Comparison of ENCODE assay signal across 8 cellular contexts in the genomic region with DNA sequence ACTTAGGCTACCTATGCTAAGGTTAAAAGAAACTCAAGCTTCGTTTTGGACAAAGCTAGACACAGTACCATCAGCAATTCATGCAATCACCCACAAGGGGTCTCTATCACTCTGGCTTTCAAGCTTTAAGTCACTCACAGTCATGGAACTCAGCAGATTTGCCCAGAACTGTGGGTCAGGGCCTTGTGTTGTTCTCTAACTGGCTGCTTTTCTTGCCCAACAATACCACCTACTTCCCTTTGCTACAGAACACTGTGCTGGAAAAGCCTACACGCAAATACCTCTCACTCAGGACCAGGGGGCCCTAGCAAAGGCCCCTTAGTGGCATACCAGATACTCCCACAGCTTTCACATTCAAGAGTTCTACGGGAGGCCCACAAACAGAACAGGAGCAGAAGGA. TPM values are rescaled to one million over a fixed set of nuclear protein-coding genes. Genes with fewer than 3 reads are reported as not detected.
DNase-seq lines count a peak whose midpoint lies in the region; ATAC-seq and TF ChIP-seq lines count a peak whose summit lies in the region.

No MANE protein-coding gene starts in this region.

- no peaks in the 10 kb centered on the region for H3K4me1 ChIP-seq in endodermal cell (ENCODE audit: control insufficient read depth, insufficient read depth, low read length)
- no peaks in the 10 kb centered on the region for H3K4me1 ChIP-seq in mesodermal cell (ENCODE audit: control insufficient read depth, insufficient read depth, low read length, poor library complexity, severe bottlenecking)
- H3K4me1 ChIP-seq in suprapubic skin, result peaks cover 25% of the 10 kb centered on the region

- peak; percentile 92 for ATAC-seq in GM18861 (IDR thresholded peaks at IDR 0.05; ENCODE audit: unreplicated experiment)
- ATAC-seq in HG03159 (IDR thresholded peaks at IDR 0.05; ENCODE audit: unreplicated experiment), result peak; percentile 85

- H3K9ac ChIP-seq in endodermal cell (ENCODE audit: extremely low read depth, low read length, poor library complexity, severe bottlenecking), result no peak overlapping the region

- no peaks in the 10 kb centered on the region for H3K27me3 Mint-ChIP-seq in activated CD4-positive, alpha-beta T cell treated with anti-CD3 and anti-CD28 coated beads, Interleukin-2, amount 10 ng/mL, durations not matched to agents 24 days and 14 days
- no peaks in the 10 kb centered on the region for H3K27me3 Mint-ChIP-seq in endodermal cell (ENCODE audit: insufficient read depth)

- intact Hi-C loops in activated CD4-positive, alpha-beta T cell treated with anti-CD3 and anti-CD28 coated beads, Interleukin-2, amount 10 ng/mL, durations not matched to agents 24 days and 14 days (cut with micrococcal nuclease), result loop anchor here (1.0 to 10.0 kb wide), 6 partner anchors 9 to 675 kb away; partner anchors contain the start of genes NEMP1 and TSPAN31

- H3K4me1 Mint-ChIP-seq in activated CD4-positive, alpha-beta T cell treated with anti-CD3 and anti-CD28 coated beads, Interleukin-2, amount 10 ng/mL, durations not matched to agents 24 days and 14 days, result peaks cover 45% of the 10 kb centered on the region
- H3K4me1 Mint-ChIP-seq in endodermal cell, result peaks cover 3% of the 10 kb centered on the region

- H3K27me3 ChIP-seq in endodermal cell (ENCODE audit: control insufficient read depth, insufficient read depth, low read length, poor library complexity, severe bottlenecking) (no peaks in the 10 kb centered on the region), suprapubic skin (no peaks in the 10 kb centered on the region)

- H3K36me3 Mint-ChIP-seq in activated CD4-positive, alpha-beta T cell treated with anti-CD3 and anti-CD28 coated beads, Interleukin-2, amount 10 ng/mL, durations not matched to agents 24 days and 14 days (ENCODE audit: low read depth), result peaks cover 62% of the 10 kb centered on the region
- H3K36me3 Mint-ChIP-seq in endodermal cell (ENCODE audit: low read depth), result peaks cover 49% of the 10 kb centered on the region

- H3K27ac ChIP-seq in endodermal cell (ENCODE audit: low read depth, low read length), result no peak overlapping the region
- peak overlapping the region; percentile 5 for H3K27ac ChIP-seq in mesodermal cell (ENCODE audit: low read depth, low read length, severe bottlenecking)
- peak overlapping the region; percentile 53 for H3K27ac ChIP-seq in suprapubic skin

- TF ChIP-seq POLR2A in suprapubic skin (IDR thresholded peaks at IDR 0.05), result no peak

- 0 to 52% methylated on average over 1 to 3 of the region's 3 CpGs for WGBS in endodermal cell (ENCODE audit: insufficient coverage in 1 of 2, insufficient read length in 1 of 2), 2 experiments
- 20 to 61% methylated on average over 2 of the region's 3 CpGs for WGBS in mesodermal cell (ENCODE audit: insufficient coverage in 2 of 2), 2 experiments
- 35% methylated on average over 2 of the region's 3 CpGs for WGBS in suprapubic skin

- DNase-seq in Ammon's horn (ENCODE audit: low spot score) (peak; percentile 91), NCI-H345 treated with DMSO at 0.1 percent for 48 hours (lab: John Stamatoyannopoulos, UW; ENCODE audit: unreplicated experiment) (peak; percentile 25), endodermal cell (peak; percentile 86), suprapubic skin (ENCODE audit: low spot score in 2 of 2) (no peak)
- peak; percentile 90 for DNase-seq in activated CD4-positive, alpha-beta T cell treated with anti-CD3 and anti-CD28 coated beads, Interleukin-2, amount 10 ng/mL, durations not matched to agents 24 days and 14 days

- H3K9me3 ChIP-seq in endodermal cell (ENCODE audit: control insufficient read depth, low read length), result no peaks in the 10 kb centered on the region
- H3K9me3 ChIP-seq in mesodermal cell (ENCODE audit: control insufficient read depth, low read length), result no peaks in the 10 kb centered on the region
- H3K9me3 ChIP-seq in suprapubic skin, result no peaks in the 10 kb centered on the region

- peaks cover 6% of the 10 kb centered on the region for H3K9me3 Mint-ChIP-seq in activated CD4-positive, alpha-beta T cell treated with anti-CD3 and anti-CD28 coated beads, Interleukin-2, amount 10 ng/mL, durations not matched to agents 24 days and 14 days
- no peaks in the 10 kb centered on the region for H3K9me3 Mint-ChIP-seq in endodermal cell

- H3K4me3 Mint-ChIP-seq in activated CD4-positive, alpha-beta T cell treated with anti-CD3 and anti-CD28 coated beads, Interleukin-2, amount 10 ng/mL, durations not matched to agents 24 days and 14 days, result peak overlapping the region; percentile 61
- no peak overlapping the region for H3K4me3 Mint-ChIP-seq in endodermal cell

- no peak for TF ChIP-seq EP300 in suprapubic skin (IDR thresholded peaks at IDR 0.05)

- TF ChIP-seq CTCF in endodermal cell (conservative IDR thresholded peaks at IDR 0.05), result peak; percentile 91
- TF ChIP-seq CTCF in suprapubic skin (IDR thresholded peaks at IDR 0.05), result peak; percentile 75 to 80

- H3K36me3 ChIP-seq in endodermal cell (ENCODE audit: control insufficient read depth, insufficient read depth, low read length), result peaks cover 55% of the 10 kb centered on the region
- peaks cover 82% of the 10 kb centered on the region for H3K36me3 ChIP-seq in mesodermal cell (ENCODE audit: control insufficient read depth, insufficient read depth, low read length)
- H3K36me3 ChIP-seq in suprapubic skin, result peaks cover 19% of the 10 kb centered on the region

- H3K4me3 ChIP-seq in endodermal cell (ENCODE audit: low read length) (no peak overlapping the region), mesodermal cell (ENCODE audit: extremely low read depth, insufficient read depth, low read length, poor library complexity, severe bottlenecking) (no peak overlapping the region), suprapubic skin (no peak overlapping the region)

- peak overlapping the region; percentile 89 for H3K27ac Mint-ChIP-seq in activated CD4-positive, alpha-beta T cell treated with anti-CD3 and anti-CD28 coated beads, Interleukin-2, amount 10 ng/mL, durations not matched to agents 24 days and 14 days
- H3K27ac Mint-ChIP-seq in endodermal cell, result peak overlapping the region; percentile 62

RNA-seq across cellular contexts. Expression of gene NEMP1, which starts 9.1 kb away (rescaled TPM):
- 77.0 and 80.6 TPM in 2 replicates for total RNA-seq in activated CD4-positive, alpha-beta T cell treated with anti-CD3 and anti-CD28 coated beads, Interleukin-2, amount 10 ng/mL, durations not matched to agents 24 days and 14 days
- total RNA-seq in endodermal cell (10 to 100 TPM; 36.3 to 52.6 TPM), suprapubic skin (10 to 100 TPM in 2 of 4 donors, 1 to 10 TPM in 2; 6.5 to 31.2 (median 9.5) TPM)
- 32.8 TPM for polyA plus RNA-seq in endodermal cell (2013, experiment 1 of 2)
- polyA plus RNA-seq in endodermal cell (2013, experiment 2 of 2), result 30.2 TPM
- 21.3 TPM for polyA plus RNA-seq in mesodermal cell (2013, experiment 1 of 2)
- 19.8 TPM for polyA plus RNA-seq in mesodermal cell (2013, experiment 2 of 2)

RNA-seq across cellular contexts. Expression of gene NAB2, which starts 19.4 kb away (rescaled TPM):
- total RNA-seq in activated CD4-positive, alpha-beta T cell treated with anti-CD3 and anti-CD28 coated beads, Interleukin-2, amount 10 ng/mL, durations not matched to agents 24 days and 14 days, result 70.5 and 76.7 TPM in 2 replicates
- 10 to 100 TPM; 13.5 to 21.7 TPM for total RNA-seq in endodermal cell
- 37.0 TPM for polyA plus RNA-seq in endodermal cell (2013, experiment 1 of 2)
- polyA plus RNA-seq in endodermal cell (2013, experiment 2 of 2), result 34.9 TPM
- 46.9 TPM for polyA plus RNA-seq in mesodermal cell (2013, experiment 1 of 2)
- 34.1 TPM for polyA plus RNA-seq in mesodermal cell (2013, experiment 2 of 2)
- total RNA-seq in suprapubic skin, result 10 to 100 TPM; 28.2 to 52.5 (median 36.9) TPM

RNA-seq across cellular contexts. Expression of gene MYO1A, which starts 19.6 kb away (rescaled TPM):
- total RNA-seq in activated CD4-positive, alpha-beta T cell treated with anti-CD3 and anti-CD28 coated beads, Interleukin-2, amount 10 ng/mL, durations not matched to agents 24 days and 14 days, result 1.7 TPM in 2 replicates
- total RNA-seq in endodermal cell (1 to 10 TPM in 1 of 2 donors, under 1 TPM in 1; 0.77 to 1.7 TPM), suprapubic skin (1 to 10 TPM in 1 of 4 donors, under 1 TPM in 3; 0.16 to 2.3 (median 0.58) TPM)
- 1.1 TPM for polyA plus RNA-seq in endodermal cell (2013, experiment 1 of 2)
- 0.12 TPM for polyA plus RNA-seq in endodermal cell (2013, experiment 2 of 2)
- polyA plus RNA-seq in mesodermal cell (2013, experiment 1 of 2), result not detected
- not detected for polyA plus RNA-seq in mesodermal cell (2013, experiment 2 of 2)

RNA-seq across cellular contexts. Expression of gene STAT6, which starts 41.6 kb away (rescaled TPM):
- total RNA-seq in activated CD4-positive, alpha-beta T cell treated with anti-CD3 and anti-CD28 coated beads, Interleukin-2, amount 10 ng/mL, durations not matched to agents 24 days and 14 days, result 304 and 319 TPM in 2 replicates
- 100 to 1,000 TPM in 1 of 2 donors, 10 to 100 TPM in 1; 60.2 to 102 TPM for total RNA-seq in endodermal cell
- 37.7 TPM for polyA plus RNA-seq in endodermal cell (2013, experiment 1 of 2)
- polyA plus RNA-seq in endodermal cell (2013, experiment 2 of 2), result 30.1 TPM
- 52.0 TPM for polyA plus RNA-seq in mesodermal cell (2013, experiment 1 of 2)
- polyA plus RNA-seq in mesodermal cell (2013, experiment 2 of 2), result 49.3 TPM
- total RNA-seq in suprapubic skin, result 100 to 1,000 TPM; 140 to 348 (median 183) TPM

RNA-seq across cellular contexts. Expression of gene TAC3, which starts 53.2 kb away (rescaled TPM):
- 0.57 TPM in 1 of 2 replicates, not detected in the other for total RNA-seq in activated CD4-positive, alpha-beta T cell treated with anti-CD3 and anti-CD28 coated beads, Interleukin-2, amount 10 ng/mL, durations not matched to agents 24 days and 14 days
- total RNA-seq in endodermal cell (1 to 10 TPM; 1.8 to 5.4 TPM), suprapubic skin (not detected)
- 9.2 TPM for polyA plus RNA-seq in endodermal cell (2013, experiment 1 of 2)
- 7.2 TPM for polyA plus RNA-seq in endodermal cell (2013, experiment 2 of 2)
- polyA plus RNA-seq in mesodermal cell (2013, experiment 1 of 2), result 7.2 TPM
- 5.4 TPM for polyA plus RNA-seq in mesodermal cell (2013, experiment 2 of 2)

Comparison
In these comparisons a context has a peak if more than half of its experiments do, and no peak if none do; other contexts are left out.
1. DNase-seq: peak in Ammon's horn (single experiment), NCI-H345 treated with DMSO at 0.1 percent for 48 hours (single experiment), activated CD4-positive, alpha-beta T cell treated with anti-CD3 and anti-CD28 coated beads, Interleukin-2, amount 10 ng/mL, durations not matched to agents 24 days and 14 days (single experiment) and endodermal cell (single experiment); none in suprapubic skin (0 of 2).